Comparison of ENCODE assay signal across 1 cellular context in genomic region chr19:43619262-43620060, GRCh38.
TF ChIP-seq lines count a peak whose summit lies in the region.

ZNF428 (minus strand) TSS chr19:43619629; CDS start chr19:43614304, 5,325 bp downstream.

TF ChIP-seq in WTC11, 78 proteins besides CTCF, POLR2A, EP300 and RAD21 (continued from another document):
- TF ChIP-seq ZNF281 (CRISPR knock-in tag; IDR thresholded peaks at IDR 0.05) (0 out of 2 replicates have a peak, but pooled peaks have one; percentile 36), JAZF1 (CRISPR knock-in tag; IDR thresholded peaks at IDR 0.05) (no peak), PRDM15 (CRISPR knock-in tag; IDR thresholded peaks at IDR 0.05) (peak; percentile 54), TCF7 (CRISPR knock-in tag; IDR thresholded peaks at IDR 0.05; ENCODE audit: low read depth) (no peak), PREB (CRISPR knock-in tag; IDR thresholded peaks at IDR 0.05; ENCODE audit: borderline replicate concordance) (peak; percentile 78; the same call in 1 of the 2 replicates), ZNF671 (CRISPR knock-in tag; IDR thresholded peaks at IDR 0.05) (no peak), FOXP4 (CRISPR knock-in tag; IDR thresholded peaks at IDR 0.05) (peak; percentile 73), USF2 (CRISPR knock-in tag; IDR thresholded peaks at IDR 0.05) (no peak; the same call in 1 of the 2 replicates), ZNF416 (CRISPR knock-in tag; IDR thresholded peaks at IDR 0.05) (no peak), ZNF396 (CRISPR knock-in tag; IDR thresholded peaks at IDR 0.05; ENCODE audit: borderline replicate concordance) (no peak), MYBL2 (CRISPR knock-in tag; IDR thresholded peaks at IDR 0.05) (no peak), CBFB (CRISPR knock-in tag; IDR thresholded peaks at IDR 0.05; ENCODE audit: low read depth) (no peak), NFE2L1 (CRISPR knock-in tag; IDR thresholded peaks at IDR 0.05) (peak; percentile 60; the same call in 1 of the 2 replicates), ZNF121 (CRISPR knock-in tag; IDR thresholded peaks at IDR 0.05) (no peak), TEAD1 (CRISPR knock-in tag; IDR thresholded peaks at IDR 0.05) (peak; percentile 83), NR2C2 (CRISPR knock-in tag; IDR thresholded peaks at IDR 0.05) (no peak), ZNF138 (CRISPR knock-in tag; conservative IDR thresholded peaks at IDR 0.05) (no peak), ZNF317 (CRISPR knock-in tag; IDR thresholded peaks at IDR 0.05; ENCODE audit: borderline replicate concordance, low read depth) (peak; percentile 60; the same call in 1 of the 2 replicates), NR1H2 (CRISPR knock-in tag; IDR thresholded peaks at IDR 0.05) (no peak), ZNF232 (CRISPR knock-in tag; IDR thresholded peaks at IDR 0.05) (no peak), IRF2 (CRISPR knock-in tag; IDR thresholded peaks at IDR 0.05; ENCODE audit: borderline replicate concordance, low read depth) (no peak), RELA (CRISPR knock-in tag; IDR thresholded peaks at IDR 0.05; ENCODE audit: borderline replicate concordance) (no peak), KAT7 (CRISPR knock-in tag; IDR thresholded peaks at IDR 0.05; ENCODE audit: borderline replicate concordance) (0 out of 2 replicates have a peak, but pooled peaks have one; percentile 52), ATF3 (CRISPR knock-in tag; conservative IDR thresholded peaks at IDR 0.05) (no peak), NFATC4 (CRISPR knock-in tag; IDR thresholded peaks at IDR 0.05) (no peak), TEAD4 (CRISPR knock-in tag; IDR thresholded peaks at IDR 0.05) (no peak), STAT6 (CRISPR knock-in tag; conservative IDR thresholded peaks at IDR 0.05; ENCODE audit: low read depth) (no peak), TP53 (CRISPR knock-in tag; IDR thresholded peaks at IDR 0.05) (0 out of 2 replicates have a peak, but pooled peaks have one; percentile 81), FOXK1 (CRISPR knock-in tag; IDR thresholded peaks at IDR 0.05) (peak; percentile 54; the same call in 1 of the 2 replicates), GTF2I (CRISPR knock-in tag; conservative IDR thresholded peaks at IDR 0.05) (no peak), PRRX2 (CRISPR knock-in tag; IDR thresholded peaks at IDR 0.05) (no peak), ESRRA (CRISPR knock-in tag; IDR thresholded peaks at IDR 0.05; ENCODE audit: borderline replicate concordance) (peak; percentile 53; the same call in 1 of the 2 replicates), CDX4 (CRISPR knock-in tag; IDR thresholded peaks at IDR 0.05; ENCODE audit: borderline replicate concordance) (no peak), SP1 (CRISPR knock-in tag; conservative IDR thresholded peaks at IDR 0.05) (peak; percentile 75), E2F4 (CRISPR knock-in tag; IDR thresholded peaks at IDR 0.05; ENCODE audit: borderline replicate concordance, low read depth) (no peak), ZNF425 (CRISPR knock-in tag; conservative IDR thresholded peaks at IDR 0.05) (no peak), ZBTB21 (CRISPR knock-in tag; IDR thresholded peaks at IDR 0.05; ENCODE audit: borderline replicate concordance) (peak; percentile 6; the same call in 1 of the 2 replicates)
